Comparison of ENCODE assay signal across 8 cellular contexts in the genomic region with DNA sequence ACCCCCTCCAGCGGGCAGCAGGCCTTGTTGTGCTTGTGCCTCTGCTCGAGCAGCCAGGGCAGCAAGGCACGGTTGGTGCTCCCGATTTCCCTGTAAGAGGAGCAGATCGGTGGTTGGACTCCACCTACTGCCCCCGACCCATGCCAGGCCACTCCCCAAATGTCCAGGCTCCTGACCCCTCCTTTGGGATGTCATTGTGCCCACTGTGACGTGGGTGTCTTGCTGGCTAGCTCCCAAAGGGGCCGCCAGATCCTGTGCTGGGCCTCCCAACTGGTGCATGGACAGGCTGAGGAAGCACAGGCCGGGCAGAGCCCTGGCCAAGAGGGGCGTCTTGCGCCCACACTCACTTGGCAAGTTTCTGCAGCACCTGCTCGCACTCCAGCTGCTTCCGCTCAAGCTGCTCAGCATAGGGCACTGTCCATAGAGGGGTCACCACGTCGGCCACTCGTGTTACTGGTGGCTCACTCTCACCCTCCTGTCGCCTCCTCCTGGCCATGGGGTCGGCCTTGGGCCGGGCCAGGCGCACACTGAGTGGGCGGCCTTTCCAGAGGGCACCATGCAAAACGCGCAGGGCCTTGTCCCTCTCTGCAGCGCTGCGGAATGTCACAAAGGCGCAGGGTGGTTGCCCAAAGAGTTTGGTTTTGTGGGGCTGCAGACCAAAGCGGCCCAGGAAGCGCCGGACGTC. TPM values are rescaled to one million over a fixed set of nuclear protein-coding genes. Genes with fewer than 3 reads are reported as not detected.
DNase-seq lines count a peak whose midpoint lies in the region; ATAC-seq and TF ChIP-seq lines count a peak whose summit lies in the region.

A gene (plus strand): TSS at position 414 of the 685 bp plus-strand sequence. CDS start 81 bp downstream, at position 495.

- H3K4me2 ChIP-seq in DOHH2 (ENCODE audit: low read length), result peak within 1 kb of the TSS; percentile 85

- H3K4me1 ChIP-seq in DOHH2 (ENCODE audit: control insufficient read depth, low read length), result peaks cover 36% of the 10 kb centered on the region

- H3K9ac ChIP-seq in SK-N-MC (ENCODE audit: insufficient read length), result peak within 1 kb of the TSS; percentile 99

- H3K27ac ChIP-seq in DOHH2 (ENCODE audit: low read depth, low read length) (peak within 1 kb of the TSS; percentile 50), SK-N-MC (peak within 1 kb of the TSS; percentile 72)

- H3K9me3 ChIP-seq in DOHH2 (ENCODE audit: control insufficient read depth, insufficient read depth, low read length), result no peaks in the 10 kb centered on the region
- no peaks in the 10 kb centered on the region for H3K9me3 ChIP-seq in SK-N-MC (ENCODE audit: low read depth, low read length)

- no peak for ATAC-seq in omental fat pad (ENCODE audit: low FRiP score)

- peaks cover 66% of the 10 kb centered on the region for H3K79me2 ChIP-seq in DOHH2 (ENCODE audit: control insufficient read depth, low read length)

- H3K9me2 ChIP-seq in DOHH2 (replicated peaks; ENCODE audit: control insufficient read depth, low read length), result no peaks in the 10 kb centered on the region

- no peaks in the 10 kb centered on the region for H3K27me3 ChIP-seq in DOHH2 (ENCODE audit: control insufficient read depth, low read length)

- H3K4me3 ChIP-seq in DOHH2 (ENCODE audit: low read length) (peak within 1 kb of the TSS; percentile 99), SK-N-MC (peak within 1 kb of the TSS; percentile 100), fibroblast of pulmonary artery (replicated peaks; ENCODE audit: low read depth, low read length) (peak within 1 kb of the TSS; percentile 95)

- H3F3A ChIP-seq in DOHH2 (ENCODE audit: control insufficient read depth, insufficient read depth), result peaks cover 3% of the 10 kb centered on the region

- H3K36me3 ChIP-seq in DOHH2 (ENCODE audit: control insufficient read depth, low read length) (peaks cover 89% of the 10 kb centered on the region), SK-N-MC (ENCODE audit: insufficient read depth, low read length) (peaks cover 73% of the 10 kb centered on the region)

- peaks cover 12% of the 10 kb centered on the region for H4K20me1 ChIP-seq in DOHH2 (ENCODE audit: control insufficient read depth, insufficient read depth, low read depth, low read length)

- TF ChIP-seq CTCF in DOHH2 (IDR thresholded peaks at IDR 0.05; ENCODE audit: low read depth, low read length, poor library complexity, severe bottlenecking) (no peak), fibroblast of pulmonary artery (IDR thresholded peaks at IDR 0.05; ENCODE audit: low read length, missing control alignments) (no peak), omental fat pad (IDR thresholded peaks at IDR 0.05) (no peak)

- DNase-seq in SK-N-MC (ENCODE audit: low read depth, low spot score) (no peak), fibroblast of pulmonary artery (ENCODE audit: low read depth) (no peak), omental fat pad (ENCODE audit: low spot score) (no peak), NCI-H187 treated with DMSO at 0.1 percent for 48 hours (lab: John Stamatoyannopoulos, UW) (no peak), NCI-H345 treated with DMSO at 0.1 percent for 48 hours (lab: John Stamatoyannopoulos, UW; ENCODE audit: unreplicated experiment) (no peak), DMS153 (lab: John Stamatoyannopoulos, UW) (no peak)
- no peak for DNase-seq in activated CD4-positive, alpha-beta T cell treated with anti-CD3 and anti-CD28 coated beads for 1 hour

RNA-seq across cellular contexts. Expression of the gene that starts here (rescaled TPM):
- 100 to 1,000 TPM; 146 to 285 (median 159) TPM for total RNA-seq in omental fat pad
